In the genomic region with DNA sequence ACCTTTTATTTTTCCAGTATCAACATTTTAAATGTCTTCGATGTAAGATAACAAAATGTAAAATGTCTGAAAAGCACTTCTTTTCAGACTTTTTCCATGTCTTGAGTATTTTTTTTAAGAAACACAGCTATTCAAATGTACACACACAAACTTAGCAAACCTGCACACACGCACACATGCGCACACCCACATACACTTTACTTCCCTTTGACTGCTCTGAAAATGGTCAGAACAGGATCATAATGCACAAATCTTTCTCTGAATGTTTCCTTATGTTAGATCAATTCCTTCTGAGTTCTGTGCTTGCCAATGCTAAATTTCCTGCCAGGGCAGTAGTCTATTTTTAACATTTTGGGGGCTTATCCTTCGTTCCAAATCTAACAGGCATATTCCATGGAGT, we compare ENCODE assay signal across 19 cellular contexts.
A peak's percentile ranks its signal among the peaks of the same experiment; 100 is the strongest.
DNase-seq lines count a peak whose midpoint lies in the region; FAIRE-seq and TF ChIP-seq lines count a peak whose summit lies in the region.
"Had no signal": no experiment of that assay in that cellular context is flagged by ENCODE, and none has a peak within 500 bp of the region (broad histone marks: within the 10 kb centered on the region; RNA-seq: fewer than 3 reads in every experiment).

No MANE protein-coding gene starts in this region.

- no peak overlapping the region for H2AFZ ChIP-seq in smooth muscle cell (ENCODE audit: low read depth)
- H2AFZ ChIP-seq: PC-9 had no signal

- H3K4me1 ChIP-seq in smooth muscle cell (ENCODE audit: low read depth) (no peaks in the 10 kb centered on the region), ovary (ENCODE audit: insufficient read depth) (peaks cover 5% of the 10 kb centered on the region)

- intact Hi-C loops in ovary (cut with DNase I) = no loop called here

- H3K27ac Mint-ChIP-seq in chondrocyte (ENCODE audit: unreplicated experiment) = peak overlapping the region; percentile 37

- no peaks in the 10 kb centered on the region for H3K36me3 ChIP-seq in smooth muscle cell (ENCODE audit: low read depth)
- no peaks in the 10 kb centered on the region for H3K36me3 ChIP-seq in ovary

- H3K9ac ChIP-seq in smooth muscle cell (ENCODE audit: low read depth) = no peak overlapping the region
- H3K9ac ChIP-seq: SK-N-SH had no signal

- H3K27ac ChIP-seq in smooth muscle cell (ENCODE audit: low read depth) = peak overlapping the region; percentile 20
- H3K27ac ChIP-seq in ovary = no peak overlapping the region
- H3K27ac ChIP-seq: PC-9 had no signal

- no peak overlapping the region for H3K4me3 Mint-ChIP-seq in chondrocyte (ENCODE audit: unreplicated experiment)

- H3K4me2 ChIP-seq in smooth muscle cell = no peak overlapping the region
- H3K4me2 ChIP-seq: PC-9, SK-N-SH had no signal

- TF ChIP-seq EP300 in ovary (IDR thresholded peaks at IDR 0.05) = no peak

- FAIRE-seq in GM12891 (lab: Jason Lieb, UNC) (peak; percentile 38), RCC 7860 (lab: Jason Lieb, UNC) (no peak)
- FAIRE-seq: D721Med, HepG2 had no signal

- H3K4me3 ChIP-seq in NB4 (ENCODE audit: low read depth, low read length) (peak overlapping the region; percentile 7), smooth muscle cell (no peak overlapping the region), ovary (no peak overlapping the region)
- H3K4me3 ChIP-seq: MG63, PC-9 had no signal

- H3K27me3 ChIP-seq in smooth muscle cell (ENCODE audit: low read depth) (no peaks in the 10 kb centered on the region), ovary (no peaks in the 10 kb centered on the region)
- H3K27me3 ChIP-seq: MG63 had no signal

- H3K9me3 ChIP-seq in smooth muscle cell (replicated peaks; ENCODE audit: low read depth) = no peaks in the 10 kb centered on the region
- H3K9me3 ChIP-seq in ovary = no peaks in the 10 kb centered on the region
- H3K9me3 ChIP-seq: MG63, SK-N-SH had no signal

- 92% methylated on average over 4 of the region's 4 CpGs for WGBS in smooth muscle cell (ENCODE audit: low lambda C conversion rate)
- 81 to 85% (median 82%) methylated on average over 4 of the region's 4 CpGs for WGBS in ovary, 3 donors

- no peaks in the 10 kb centered on the region for H3K79me2 ChIP-seq in smooth muscle cell (ENCODE audit: low read depth)

- H3F3A ChIP-seq in smooth muscle cell (ENCODE audit: low read depth) = peaks cover 24% of the 10 kb centered on the region

- TF ChIP-seq CTCF in NB4 (IDR thresholded peaks at IDR 0.05; ENCODE audit: low read depth, low read length) (no peak), chondrocyte (IDR thresholded peaks at IDR 0.05) (no peak), smooth muscle cell (IDR thresholded peaks at IDR 0.05; ENCODE audit: borderline replicate concordance, insufficient read depth, poor library complexity, severe bottlenecking) (no peak), ovary (IDR thresholded peaks at IDR 0.05) (no peak)

- no peaks in the 10 kb centered on the region for H3K27me3 Mint-ChIP-seq in chondrocyte (ENCODE audit: low read depth)

- no peaks in the 10 kb centered on the region for H4K20me1 ChIP-seq in smooth muscle cell (ENCODE audit: low read depth)

- H3K4me1 Mint-ChIP-seq in chondrocyte (ENCODE audit: low read depth) = peaks cover 12% of the 10 kb centered on the region

- no peaks in the 10 kb centered on the region for H3K9me3 Mint-ChIP-seq in chondrocyte (ENCODE audit: low read depth)
- H3K9me3 Mint-ChIP-seq: CD8-positive, alpha-beta T cell had no signal

- peaks cover 10% of the 10 kb centered on the region for H3K36me3 Mint-ChIP-seq in chondrocyte (ENCODE audit: low read depth)
- H3K36me3 Mint-ChIP-seq: CD8-positive, alpha-beta T cell had no signal

- TF ChIP-seq POLR2A in GM12891 (IDR thresholded peaks at IDR 0.05; ENCODE audit: low read depth, low read length) (no peak), NB4 (IDR thresholded peaks at IDR 0.05; ENCODE audit: extremely low read depth, insufficient read length) (no peak), ovary (IDR thresholded peaks at IDR 0.05) (no peak)

- DNase-seq in GM12891 (ENCODE audit: insufficient read length, low spot score) (no peak), NB4 (ENCODE audit: low read depth) (peak; percentile 53), chondrocyte (ENCODE audit: low spot score) (no peak), smooth muscle cell (lab: John Stamatoyannopoulos, UW; ENCODE audit: unreplicated experiment) (no peak), RCC 7860 (ENCODE audit: low spot score) (no peak), ovary (no peak), NCI-H2081 (lab: John Stamatoyannopoulos, UW) (no peak)
- DNase-seq: ACHN, GOT3, MG63, NCI-H1417 treated with DMSO at 0.1 percent for 48 hours, NCI-H2029 treated with DMSO at 0.1 percent for 48 hours, NCI-H2227 treated with DMSO at 0.1 percent for 48 hours, NCI-H69, PC-9, SK-N-SH had no signal

TF ChIP-seq in GM12891, 5 proteins besides CTCF, POLR2A, EP300 and RAD21:
- TF ChIP-seq POU2F2 (IDR thresholded peaks at IDR 0.05; ENCODE audit: low read depth, low read length) (no peak), SPI1 (IDR thresholded peaks at IDR 0.05; ENCODE audit: low read depth, low read length) (no peak), PAX5 (IDR thresholded peaks at IDR 0.05; ENCODE audit: insufficient read depth, low read length, severe bottlenecking) (no peak), TAF1 (IDR thresholded peaks at IDR 0.05; ENCODE audit: low read depth, low read length) (no peak), POLR2AphosphoS5 (IDR thresholded peaks at IDR 0.05; ENCODE audit: low read depth, low read length) (no peak)
